In the genomic region with DNA sequence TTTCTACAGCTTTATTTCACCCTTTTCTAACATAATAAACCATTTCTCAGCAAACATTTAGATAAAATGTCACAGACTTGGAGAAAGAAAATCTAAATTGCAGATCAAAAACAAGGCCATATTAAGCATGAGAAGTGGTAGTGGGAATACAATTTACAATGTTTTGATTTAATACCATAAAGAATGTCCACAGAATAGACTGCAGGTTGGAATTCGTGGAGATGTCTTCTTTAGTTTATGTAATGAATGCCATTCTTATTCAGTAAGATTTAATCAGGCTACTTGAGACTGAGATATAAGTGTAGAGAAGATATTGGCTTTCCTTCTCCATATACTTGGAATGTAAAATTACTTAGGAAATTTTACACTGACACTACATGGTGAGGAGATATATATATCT, we compare ENCODE assay signal across 18 cellular contexts.
"Had no signal": no experiment of that assay in that cellular context is flagged by ENCODE, and none has a peak within 500 bp of the region (broad histone marks: within the 10 kb centered on the region; RNA-seq: fewer than 3 reads in every experiment).

No MANE protein-coding gene starts in this region.

- H3K36me3 ChIP-seq: esophagus squamous epithelium, heart left ventricle, ovary, right atrium auricular region, sigmoid colon had no signal

- H3K4me3 ChIP-seq: esophagus squamous epithelium, heart left ventricle, mucosa of descending colon, ovary, right atrium auricular region, sigmoid colon, skin epidermis had no signal

- DNase-seq: effector memory CD8-positive, alpha-beta T cell; esophagus squamous epithelium; foreskin keratinocyte; heart left ventricle; hippocampal formation; kidney glomerular epithelial cell; mammary epithelial cell; mucosa of descending colon; natural killer cell; ovary; sigmoid colon; stimulated activated CD4-positive, alpha-beta T cell treated with anti-CD3 and anti-CD28 coated beads, Interleukin-12 subunit alpha, Interleukin-12 subunit beta, amount 100 ng/mL, for 4 hours; stimulated activated naive CD4-positive, alpha-beta T cell had no signal

- H3K9me3 ChIP-seq: mucosa of descending colon, ovary, right atrium auricular region had no signal

- H3K27me3 Mint-ChIP-seq: dendritic cell treated with granulocyte-macrophage colony-stimulating factor and Interleukin-4, amounts not matched to agents 40 ng/mL and 50 ng/mL, for 4 days; effector memory CD8-positive, alpha-beta T cell; type B pancreatic cell had no signal

- H3K27me3 ChIP-seq: esophagus squamous epithelium, foreskin keratinocyte, heart left ventricle, ovary, right atrium auricular region, sigmoid colon had no signal

- H3K4me3 Mint-ChIP-seq: dendritic cell treated with granulocyte-macrophage colony-stimulating factor and Interleukin-4, amounts not matched to agents 40 ng/mL and 50 ng/mL, for 4 days; effector memory CD8-positive, alpha-beta T cell; natural killer cell; neural crest cell; type B pancreatic cell had no signal

- ATAC-seq: effector memory CD8-positive, alpha-beta T cell; foreskin keratinocyte; heart left ventricle; mucosa of descending colon; natural killer cell had no signal

- H3K36me3 Mint-ChIP-seq: type B pancreatic cell had no signal

- H3K27ac ChIP-seq: esophagus squamous epithelium, foreskin keratinocyte, heart left ventricle, ovary, right atrium auricular region, sigmoid colon, skin epidermis had no signal

- H3K27ac Mint-ChIP-seq: dendritic cell treated with granulocyte-macrophage colony-stimulating factor and Interleukin-4, amounts not matched to agents 40 ng/mL and 50 ng/mL, for 4 days; effector memory CD8-positive, alpha-beta T cell; natural killer cell; type B pancreatic cell had no signal

- H3K4me1 Mint-ChIP-seq: natural killer cell, neural crest cell had no signal

- H3K4me1 ChIP-seq: heart left ventricle, right atrium auricular region had no signal
